In the genomic region with DNA sequence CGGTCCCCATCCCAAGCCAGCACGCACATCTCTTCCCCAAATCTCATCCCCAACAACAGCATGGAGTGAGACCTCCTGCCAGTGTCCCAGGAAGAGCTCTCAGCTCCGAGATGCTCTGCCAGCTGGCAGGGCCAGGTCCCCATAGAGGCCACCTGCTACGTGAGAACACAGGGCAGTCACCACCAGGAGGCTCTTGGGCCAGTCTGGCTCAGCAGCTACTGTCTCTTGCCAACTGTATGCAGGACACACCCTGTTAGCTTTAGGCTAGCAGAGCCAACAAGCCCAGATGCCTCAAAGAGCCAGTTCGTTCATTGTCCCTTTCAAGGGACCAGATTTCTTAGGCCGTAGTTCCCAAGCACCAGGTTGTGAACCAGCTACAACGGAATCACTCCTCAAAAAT, we compare ENCODE assay signal across 16 cellular contexts. TPM values are rescaled to one million over a fixed set of nuclear protein-coding genes. Genes with fewer than 3 reads are reported as not detected.
DNase-seq lines count a peak whose midpoint lies in the region; ATAC-seq and TF ChIP-seq lines count a peak whose summit lies in the region.
"Had no signal": no experiment of that assay in that cellular context is flagged by ENCODE, and none has a peak within 500 bp of the region (broad histone marks: within the 10 kb centered on the region; RNA-seq: fewer than 3 reads in every experiment).

No MANE protein-coding gene starts in this region.

- intact Hi-C loops in psoas muscle (cut with DNase I) = no loop called here

- no peaks in the 10 kb centered on the region for H3K36me3 ChIP-seq in psoas muscle (ENCODE audit: insufficient read depth in 1 of 2, low read depth in 1 of 2)
- H3K36me3 ChIP-seq: adrenal gland, tibial nerve had no signal

- 16 to 32% (median 23%) methylated on average over 7 of the region's 7 CpGs for WGBS in psoas muscle, 3 donors

- DNase-seq in DMS79 treated with DMSO at 0.1 percent for 48 hours (lab: John Stamatoyannopoulos, UW) (peak; percentile 10), DMS79 (lab: John Stamatoyannopoulos, UW) (no peak), NCI-H2029 treated with DMSO at 0.1 percent for 48 hours (lab: John Stamatoyannopoulos, UW) (peak; percentile 14), psoas muscle (no peak)
- no peak for DNase-seq in activated naive CD4-positive, alpha-beta T cell treated with Interleukin-2 at 50 U/mL for 16 hours
- DNase-seq: activated CD4-positive, CD25-positive, alpha-beta regulatory T cell treated with anti-CD3 and anti-CD28 coated beads, Interleukin-2, amount 50 U/mL, for 72 hours; adrenal gland; effector CD4-positive, alpha-beta T cell; NCI-H187 treated with DMSO at 0.1 percent for 48 hours; Right ventricle myocardium superior had no signal

- ATAC-seq in psoas muscle = peak in 3 of 4 donors; percentile 48 to 74 (median 61)
- ATAC-seq in HG02763 (IDR thresholded peaks at IDR 0.05; ENCODE audit: unreplicated experiment) = no peak
- ATAC-seq in HG02840 (IDR thresholded peaks at IDR 0.05; ENCODE audit: low FRiP score, unreplicated experiment) = no peak
- ATAC-seq: activated T-helper 17 cell treated with anti-CD3 and anti-CD28 coated beads, Interleukin-2, amount 50 U/mL, for 72 hours; stimulated activated effector memory CD8-positive, alpha-beta T cell treated with anti-CD3 and anti-CD28 coated beads, Interleukin-12 subunit alpha, Interleukin-12 subunit beta, amount 100 ng/mL, for 72 hours had no signal

- TF ChIP-seq CTCF in VCaP (conservative IDR thresholded peaks at IDR 0.05) = peak; percentile 54; the same call in 1 of the 2 replicates
- no peak for TF ChIP-seq CTCF in psoas muscle (IDR thresholded peaks at IDR 0.05)

- H3K27ac ChIP-seq in VCaP = no peak overlapping the region
- H3K27ac ChIP-seq in psoas muscle = no peak overlapping the region
- H3K27ac ChIP-seq: adrenal gland, tibial nerve had no signal

- peaks cover 0 to 74% (median 10%) of the 10 kb centered on the region in 3 donors for H3K27me3 ChIP-seq in psoas muscle (ENCODE audit: insufficient read depth in 3 of 3, low read length in 2 of 3)
- H3K27me3 ChIP-seq: adrenal gland had no signal

- H3K9me3 ChIP-seq in psoas muscle = no peaks in the 10 kb centered on the region
- H3K9me3 ChIP-seq: adrenal gland, tibial nerve had no signal

- H3K4me3 ChIP-seq in psoas muscle = no peak overlapping the region
- H3K4me3 ChIP-seq: adrenal gland, tibial nerve had no signal

- H3K4me1 ChIP-seq in psoas muscle = no peaks in the 10 kb centered on the region
- H3K4me1 ChIP-seq: adrenal gland, tibial nerve had no signal

RNA-seq across cellular contexts. Expression of gene FBXO2, which starts 36.9 kb away (rescaled TPM):
- total RNA-seq in psoas muscle = 1 to 10 TPM; 1.2 to 3.5 (median 2.3) TPM
- polyA plus RNA-seq in psoas muscle = 10 to 100 TPM in 1 of 3 donors, 1 to 10 TPM in 1, under 1 TPM in 1; 0.35 to 20.9 (median 1.1) TPM

RNA-seq across cellular contexts. Expression of gene FBXO44, which starts 37.4 kb away (rescaled TPM):
- 1 to 10 TPM; 2.9 to 8.4 (median 4.6) TPM for total RNA-seq in psoas muscle
- 1 to 10 TPM; 3.6 to 5.0 (median 3.8) TPM for polyA plus RNA-seq in psoas muscle

RNA-seq across cellular contexts. Expression of gene FBXO6, which starts 46.7 kb away (rescaled TPM):
- total RNA-seq in psoas muscle = 10 to 100 TPM; 10.2 to 17.3 (median 13.1) TPM
- polyA plus RNA-seq in psoas muscle = 10 to 100 TPM; 10.2 to 27.1 (median 21.4) TPM

Comparison
In these comparisons a context has a peak if more than half of its experiments do, and no peak if none do; other contexts are left out.
1. DNase-seq: peak in DMS79 treated with DMSO at 0.1 percent for 48 hours (single experiment) and NCI-H2029 treated with DMSO at 0.1 percent for 48 hours (single experiment); none in DMS79 (single experiment), psoas muscle (0 of 2) and activated naive CD4-positive, alpha-beta T cell treated with Interleukin-2 at 50 U/mL for 16 hours (single experiment).
2. ATAC-seq: peak in psoas muscle (3 of 4); none in HG02763 (single experiment) and HG02840 (single experiment).